ENCODE assay signal across 1 cellular context in genomic region chr1:197017558-197018146, GRCh38.
TF ChIP-seq lines count a peak whose summit lies in the region.

No MANE protein-coding gene starts in this region.

TF ChIP-seq in IMR-90, 13 proteins besides CTCF, POLR2A, EP300 and RAD21:
- TF ChIP-seq FOS (IDR thresholded peaks at IDR 0.05; ENCODE audit: low read depth, low read length) (no peak), NFE2L2 (IDR thresholded peaks at IDR 0.05; ENCODE audit: low read depth, low read length) (no peak), CEBPB (IDR thresholded peaks at IDR 0.05; ENCODE audit: low read depth, low read length) (no peak), MAZ (IDR thresholded peaks at IDR 0.05; ENCODE audit: borderline replicate concordance, low read depth, low read length) (no peak), CHD1 (IDR thresholded peaks at IDR 0.05; ENCODE audit: low read depth, low read length) (no peak), BHLHE40 (IDR thresholded peaks at IDR 0.05; ENCODE audit: low read depth, low read length) (no peak), USF2 (IDR thresholded peaks at IDR 0.05; ENCODE audit: low read depth, low read length) (no peak), RFX5 (IDR thresholded peaks at IDR 0.05; ENCODE audit: low read depth, low read length) (no peak), MAFK (IDR thresholded peaks at IDR 0.05; ENCODE audit: low read depth, low read length) (no peak), ELK1 (IDR thresholded peaks at IDR 0.05; ENCODE audit: borderline replicate concordance, low read depth, low read length) (no peak), MXI1 (IDR thresholded peaks at IDR 0.05; ENCODE audit: borderline replicate concordance, low read depth, low read length) (no peak), SMC3 (IDR thresholded peaks at IDR 0.05; ENCODE audit: low read depth, low read length) (no peak), RCOR1 (IDR thresholded peaks at IDR 0.05; ENCODE audit: insufficient replicate concordance, low read length) (no peak)
TF ChIP-seq in IMR-90: peak in this region for 0.
